In the genomic region with DNA sequence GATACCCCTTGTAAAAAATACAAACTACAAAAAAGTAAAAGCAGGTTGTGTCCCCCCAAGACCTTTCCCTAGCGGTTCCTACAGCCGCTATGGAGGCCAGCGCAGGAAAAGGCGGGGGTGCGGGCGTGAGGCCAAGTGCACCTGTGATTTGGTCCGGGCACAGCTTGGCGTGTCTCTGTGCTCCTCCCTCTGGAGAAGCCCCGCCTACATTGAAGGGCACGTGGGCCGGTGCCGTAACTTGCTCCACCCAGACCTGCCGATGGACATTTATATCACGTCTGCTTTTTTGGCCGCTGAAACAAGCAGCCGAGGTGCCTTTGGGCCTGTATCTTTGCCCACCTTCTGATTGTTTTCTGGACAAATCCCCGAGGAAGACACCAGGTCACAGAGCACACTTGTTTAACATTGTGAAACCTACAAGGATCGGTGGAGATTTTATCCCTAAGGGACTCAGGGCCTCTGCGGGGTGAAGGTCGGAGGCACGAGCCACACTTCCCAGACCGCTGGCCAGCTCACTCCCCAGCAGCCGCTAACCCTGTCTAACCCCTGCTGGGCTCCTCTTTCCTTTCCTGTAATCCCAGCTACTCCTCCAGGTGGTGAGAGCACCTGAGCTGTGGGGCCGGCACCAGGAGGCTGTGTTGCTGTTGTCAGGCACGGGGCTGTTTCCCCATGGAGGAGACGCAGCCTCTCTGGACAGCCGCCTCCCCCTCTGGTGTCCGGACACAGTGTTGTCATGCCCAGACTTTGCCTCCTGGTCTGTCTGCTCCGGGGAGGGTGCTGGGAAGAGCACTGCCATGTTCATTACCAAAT, we compare ENCODE assay signal across 2 cellular contexts.
A peak's percentile ranks its signal among the peaks of the same experiment; 100 is the strongest.
TF ChIP-seq lines count a peak whose summit lies in the region.

No MANE protein-coding gene starts in this region.

TF ChIP-seq in K562, 482 proteins besides CTCF, POLR2A, EP300 and RAD21 (continued from another document):
- TF ChIP-seq BCL6 (CRISPR knock-in tag; IDR thresholded peaks at IDR 0.05) = no peak

TF ChIP-seq in HepG2, 621 proteins besides CTCF, POLR2A, EP300 and RAD21 (continued from another document):
- TF ChIP-seq, protein P1, sequence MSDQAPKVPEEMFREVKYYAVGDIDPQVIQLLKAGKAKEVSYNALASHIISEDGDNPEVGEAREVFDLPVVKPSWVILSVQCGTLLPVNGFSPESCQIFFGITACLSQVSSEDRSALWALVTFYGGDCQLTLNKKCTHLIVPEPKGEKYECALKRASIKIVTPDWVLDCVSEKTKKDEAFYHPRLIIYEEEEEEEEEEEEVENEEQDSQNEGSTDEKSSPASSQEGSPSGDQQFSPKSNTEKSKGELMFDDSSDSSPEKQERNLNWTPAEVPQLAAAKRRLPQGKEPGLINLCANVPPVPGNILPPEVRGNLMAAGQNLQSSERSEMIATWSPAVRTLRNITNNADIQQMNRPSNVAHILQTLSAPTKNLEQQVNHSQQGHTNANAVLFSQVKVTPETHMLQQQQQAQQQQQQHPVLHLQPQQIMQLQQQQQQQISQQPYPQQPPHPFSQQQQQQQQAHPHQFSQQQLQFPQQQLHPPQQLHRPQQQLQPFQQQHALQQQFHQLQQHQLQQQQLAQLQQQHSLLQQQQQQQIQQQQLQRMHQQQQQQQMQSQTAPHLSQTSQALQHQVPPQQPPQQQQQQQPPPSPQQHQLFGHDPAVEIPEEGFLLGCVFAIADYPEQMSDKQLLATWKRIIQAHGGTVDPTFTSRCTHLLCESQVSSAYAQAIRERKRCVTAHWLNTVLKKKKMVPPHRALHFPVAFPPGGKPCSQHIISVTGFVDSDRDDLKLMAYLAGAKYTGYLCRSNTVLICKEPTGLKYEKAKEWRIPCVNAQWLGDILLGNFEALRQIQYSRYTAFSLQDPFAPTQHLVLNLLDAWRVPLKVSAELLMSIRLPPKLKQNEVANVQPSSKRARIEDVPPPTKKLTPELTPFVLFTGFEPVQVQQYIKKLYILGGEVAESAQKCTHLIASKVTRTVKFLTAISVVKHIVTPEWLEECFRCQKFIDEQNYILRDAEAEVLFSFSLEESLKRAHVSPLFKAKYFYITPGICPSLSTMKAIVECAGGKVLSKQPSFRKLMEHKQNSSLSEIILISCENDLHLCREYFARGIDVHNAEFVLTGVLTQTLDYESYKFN (CRISPR knock-in tag; conservative IDR thresholded peaks at IDR 0.05) = peak; percentile 17; the same call in 1 of the 2 replicates
- TF ChIP-seq MEF2D (CRISPR knock-in tag; IDR thresholded peaks at IDR 0.05) (no peak; the same call in 1 of the 2 replicates), GTF2F1 (IDR thresholded peaks at IDR 0.05; ENCODE audit: low read length) (no peak), AKAP8 (CRISPR knock-in tag; IDR thresholded peaks at IDR 0.05) (no peak), CCDC6 (CRISPR knock-in tag; IDR thresholded peaks at IDR 0.05) (0 out of 2 replicates have a peak, but pooled peaks have one; percentile 42), ZFX (CRISPR knock-in tag; IDR thresholded peaks at IDR 0.05; ENCODE audit: low read depth) (peak; percentile 68), MYC (CRISPR knock-in tag; IDR thresholded peaks at IDR 0.05; ENCODE audit: borderline replicate concordance) (peak; percentile 68; the same call in 1 of the 2 replicates), SAP130 (CRISPR knock-in tag; IDR thresholded peaks at IDR 0.05; ENCODE audit: low read depth) (peak; percentile 52), HNRNPLL (IDR thresholded peaks at IDR 0.05; ENCODE audit: low read depth, low read length, poor library complexity, severe bottlenecking) (peak; percentile 53), TGIF2 (CRISPR knock-in tag; IDR thresholded peaks at IDR 0.05) (0 out of 2 replicates have a peak, but pooled peaks have one; percentile 32), HOXA5 (CRISPR knock-in tag; IDR thresholded peaks at IDR 0.05) (0 out of 2 replicates have a peak, but pooled peaks have one; percentile 37), ARNTL (CRISPR knock-in tag; IDR thresholded peaks at IDR 0.05) (peak; percentile 43; the same call in 1 of the 2 replicates), ZNF891 (CRISPR knock-in tag; IDR thresholded peaks at IDR 0.05) (peak; percentile 5; the same call in 1 of the 2 replicates), RARA (CRISPR knock-in tag; IDR thresholded peaks at IDR 0.05) (peak; percentile 33; the same call in 1 of the 2 replicates), SAFB2 (CRISPR knock-in tag; IDR thresholded peaks at IDR 0.05; ENCODE audit: borderline replicate concordance, low read depth) (peak; percentile 67; the same call in 1 of the 2 replicates), JDP2 (CRISPR knock-in tag; IDR thresholded peaks at IDR 0.05; ENCODE audit: borderline replicate concordance) (no peak), ZNF605 (CRISPR knock-in tag; IDR thresholded peaks at IDR 0.05) (peak; percentile 71; the same call in 1 of the 2 replicates), AGO2 (optimal IDR thresholded peaks at IDR 0.05; ENCODE audit: low read depth, low read length) (no peak)
- TF ChIP-seq, protein P2, sequence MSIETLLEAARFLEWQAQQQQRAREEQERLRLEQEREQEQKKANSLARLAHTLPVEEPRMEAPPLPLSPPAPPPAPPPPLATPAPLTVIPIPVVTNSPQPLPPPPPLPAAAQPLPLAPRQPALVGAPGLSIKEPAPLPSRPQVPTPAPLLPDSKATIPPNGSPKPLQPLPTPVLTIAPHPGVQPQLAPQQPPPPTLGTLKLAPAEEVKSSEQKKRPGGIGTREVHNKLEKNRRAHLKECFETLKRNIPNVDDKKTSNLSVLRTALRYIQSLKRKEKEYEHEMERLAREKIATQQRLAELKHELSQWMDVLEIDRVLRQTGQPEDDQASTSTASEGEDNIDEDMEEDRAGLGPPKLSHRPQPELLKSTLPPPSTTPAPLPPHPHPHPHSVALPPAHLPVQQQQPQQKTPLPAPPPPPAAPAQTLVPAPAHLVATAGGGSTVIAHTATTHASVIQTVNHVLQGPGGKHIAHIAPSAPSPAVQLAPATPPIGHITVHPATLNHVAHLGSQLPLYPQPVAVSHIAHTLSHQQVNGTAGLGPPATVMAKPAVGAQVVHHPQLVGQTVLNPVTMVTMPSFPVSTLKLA (IDR thresholded peaks at IDR 0.05) = peak; percentile 60; the same call in 1 of the 2 replicates
- TF ChIP-seq, protein P3, sequence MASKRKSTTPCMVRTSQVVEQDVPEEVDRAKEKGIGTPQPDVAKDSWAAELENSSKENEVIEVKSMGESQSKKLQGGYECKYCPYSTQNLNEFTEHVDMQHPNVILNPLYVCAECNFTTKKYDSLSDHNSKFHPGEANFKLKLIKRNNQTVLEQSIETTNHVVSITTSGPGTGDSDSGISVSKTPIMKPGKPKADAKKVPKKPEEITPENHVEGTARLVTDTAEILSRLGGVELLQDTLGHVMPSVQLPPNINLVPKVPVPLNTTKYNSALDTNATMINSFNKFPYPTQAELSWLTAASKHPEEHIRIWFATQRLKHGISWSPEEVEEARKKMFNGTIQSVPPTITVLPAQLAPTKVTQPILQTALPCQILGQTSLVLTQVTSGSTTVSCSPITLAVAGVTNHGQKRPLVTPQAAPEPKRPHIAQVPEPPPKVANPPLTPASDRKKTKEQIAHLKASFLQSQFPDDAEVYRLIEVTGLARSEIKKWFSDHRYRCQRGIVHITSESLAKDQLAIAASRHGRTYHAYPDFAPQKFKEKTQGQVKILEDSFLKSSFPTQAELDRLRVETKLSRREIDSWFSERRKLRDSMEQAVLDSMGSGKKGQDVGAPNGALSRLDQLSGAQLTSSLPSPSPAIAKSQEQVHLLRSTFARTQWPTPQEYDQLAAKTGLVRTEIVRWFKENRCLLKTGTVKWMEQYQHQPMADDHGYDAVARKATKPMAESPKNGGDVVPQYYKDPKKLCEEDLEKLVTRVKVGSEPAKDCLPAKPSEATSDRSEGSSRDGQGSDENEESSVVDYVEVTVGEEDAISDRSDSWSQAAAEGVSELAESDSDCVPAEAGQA (IDR thresholded peaks at IDR 0.05; ENCODE audit: low read depth) = 0 out of 2 replicates have a peak, but pooled peaks have one; percentile 22
- TF ChIP-seq, protein P3 (CRISPR knock-in tag; IDR thresholded peaks at IDR 0.05; ENCODE audit: borderline replicate concordance) = no peak; the same call in 1 of the 2 replicates
